In genomic region chr12:122471324-122472226, GRCh38 we compare ENCODE assay signal across 2 cellular contexts.
TF ChIP-seq lines count a peak whose summit lies in the region.

No MANE protein-coding gene starts in this region.

TF ChIP-seq in GM23338, 12 proteins besides CTCF, POLR2A, EP300 and RAD21:
- no peak for TF ChIP-seq EZH2 (IDR thresholded peaks at IDR 0.05; ENCODE audit: low read depth, unreplicated experiment)
- TF ChIP-seq ZNF462 (CRISPR knock-in tag; IDR thresholded peaks at IDR 0.05), result no peak
- TF ChIP-seq EZH2phosphoT487 (IDR thresholded peaks at IDR 0.05; ENCODE audit: unreplicated experiment), result no peak
- no peak for TF ChIP-seq POLR2AphosphoS5 (IDR thresholded peaks at IDR 0.05; ENCODE audit: low read depth)

TF ChIP-seq in GM12878, 131 proteins besides CTCF, POLR2A, EP300 and RAD21:
- TF ChIP-seq FOXM1 (IDR thresholded peaks at IDR 0.05; ENCODE audit: low read depth, low read length), result 0 out of 2 replicates have a peak, but pooled peaks have one; percentile 20
- TF ChIP-seq, protein P1, sequence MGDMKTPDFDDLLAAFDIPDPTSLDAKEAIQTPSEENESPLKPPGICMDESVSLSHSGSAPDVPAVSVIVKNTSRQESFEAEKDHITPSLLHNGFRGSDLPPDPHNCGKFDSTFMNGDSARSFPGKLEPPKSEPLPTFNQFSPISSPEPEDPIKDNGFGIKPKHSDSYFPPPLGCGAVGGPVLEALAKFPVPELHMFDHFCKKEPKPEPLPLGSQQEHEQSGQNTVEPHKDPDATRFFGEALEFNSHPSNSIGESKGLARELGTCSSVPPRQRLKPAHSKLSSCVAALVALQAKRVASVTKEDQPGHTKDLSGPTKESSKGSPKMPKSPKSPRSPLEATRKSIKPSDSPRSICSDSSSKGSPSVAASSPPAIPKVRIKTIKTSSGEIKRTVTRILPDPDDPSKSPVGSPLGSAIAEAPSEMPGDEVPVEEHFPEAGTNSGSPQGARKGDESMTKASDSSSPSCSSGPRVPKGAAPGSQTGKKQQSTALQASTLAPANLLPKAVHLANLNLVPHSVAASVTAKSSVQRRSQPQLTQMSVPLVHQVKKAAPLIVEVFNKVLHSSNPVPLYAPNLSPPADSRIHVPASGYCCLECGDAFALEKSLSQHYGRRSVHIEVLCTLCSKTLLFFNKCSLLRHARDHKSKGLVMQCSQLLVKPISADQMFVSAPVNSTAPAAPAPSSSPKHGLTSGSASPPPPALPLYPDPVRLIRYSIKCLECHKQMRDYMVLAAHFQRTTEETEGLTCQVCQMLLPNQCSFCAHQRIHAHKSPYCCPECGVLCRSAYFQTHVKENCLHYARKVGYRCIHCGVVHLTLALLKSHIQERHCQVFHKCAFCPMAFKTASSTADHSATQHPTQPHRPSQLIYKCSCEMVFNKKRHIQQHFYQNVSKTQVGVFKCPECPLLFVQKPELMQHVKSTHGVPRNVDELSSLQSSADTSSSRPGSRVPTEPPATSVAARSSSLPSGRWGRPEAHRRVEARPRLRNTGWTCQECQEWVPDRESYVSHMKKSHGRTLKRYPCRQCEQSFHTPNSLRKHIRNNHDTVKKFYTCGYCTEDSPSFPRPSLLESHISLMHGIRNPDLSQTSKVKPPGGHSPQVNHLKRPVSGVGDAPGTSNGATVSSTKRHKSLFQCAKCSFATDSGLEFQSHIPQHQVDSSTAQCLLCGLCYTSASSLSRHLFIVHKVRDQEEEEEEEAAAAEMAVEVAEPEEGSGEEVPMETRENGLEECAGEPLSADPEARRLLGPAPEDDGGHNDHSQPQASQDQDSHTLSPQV (IDR thresholded peaks at IDR 0.05), result no peak
- no peak for TF ChIP-seq EGR1 (IDR thresholded peaks at IDR 0.05; ENCODE audit: borderline replicate concordance in 1 of 2, low read depth in 2 of 2, low read length in 2 of 2)
- no peak for TF ChIP-seq RELA (IDR thresholded peaks at IDR 0.05; ENCODE audit: borderline replicate concordance, partially characterized antibody)
- TF ChIP-seq SMC3 (IDR thresholded peaks at IDR 0.05; ENCODE audit: borderline replicate concordance, low read length), result peak; percentile 86; the same call in 1 of the 2 replicates
- TF ChIP-seq TCF3 (IDR thresholded peaks at IDR 0.05; ENCODE audit: borderline replicate concordance, insufficient read depth, low read depth, low read length), result no peak
- 0 out of 2 replicates have a peak, but pooled peaks have one; percentile 47 for TF ChIP-seq MEF2A (IDR thresholded peaks at IDR 0.05; ENCODE audit: insufficient read depth, low read depth, low read length)
- no peak for TF ChIP-seq NFYA (IDR thresholded peaks at IDR 0.05; ENCODE audit: borderline replicate concordance, low read depth, low read length)
- no peak for TF ChIP-seq SUZ12 (IDR thresholded peaks at IDR 0.05; ENCODE audit: unreplicated experiment)
- TF ChIP-seq WRNIP1 (IDR thresholded peaks at IDR 0.05; ENCODE audit: borderline replicate concordance, low read depth, low read length), result no peak
- TF ChIP-seq FOXK2 (IDR thresholded peaks at IDR 0.05), result no peak
TF ChIP-seq in GM12878: peak in this region for 3.
